8 cellular contexts compared by ENCODE assay signal in the genomic region with DNA sequence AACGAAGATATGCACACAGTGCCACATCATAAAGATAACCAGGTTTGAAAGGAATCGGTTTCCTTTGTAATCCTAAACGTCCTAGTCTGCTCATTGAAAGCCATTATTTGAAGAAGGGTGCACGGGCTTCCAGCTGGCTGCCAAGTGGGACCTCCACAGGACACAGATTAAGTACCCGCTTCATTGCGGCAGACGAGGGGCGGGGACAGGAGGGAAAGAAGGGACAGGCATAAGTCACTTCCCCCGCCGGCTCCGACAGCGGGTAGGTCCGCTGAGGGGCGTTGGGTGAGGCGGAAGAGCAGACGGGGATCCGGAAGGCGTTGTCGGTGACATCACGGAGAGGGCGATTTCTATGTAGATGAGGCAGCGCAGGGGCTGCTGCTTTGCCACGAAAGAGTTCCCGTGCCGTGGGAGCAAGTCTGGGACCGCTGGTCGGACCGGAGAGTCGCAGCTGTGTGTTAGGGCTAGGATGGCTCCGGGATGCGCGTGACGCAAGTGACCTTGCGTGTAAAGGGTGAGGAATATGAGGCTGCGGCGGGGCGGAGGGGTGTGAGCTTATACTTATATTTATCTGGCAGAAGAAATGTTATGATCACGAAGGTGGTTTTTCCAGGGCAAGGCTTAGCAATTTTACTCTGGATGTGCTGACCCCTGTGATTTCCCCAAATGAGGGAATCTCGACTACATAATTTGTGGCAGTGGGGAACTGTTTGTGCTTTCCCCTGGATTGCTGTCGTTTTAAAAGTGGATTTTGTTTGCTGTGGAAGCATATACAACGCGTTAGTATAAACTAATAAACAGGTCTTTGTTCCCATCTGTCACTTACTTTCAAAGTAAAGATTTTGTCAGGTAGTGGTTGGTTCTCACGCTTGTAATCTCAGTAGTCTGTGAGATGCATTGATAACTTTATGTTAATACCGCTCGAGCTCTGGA.
A peak's percentile ranks its signal among the peaks of the same experiment; 100 is the strongest.
DNase-seq lines count a peak whose midpoint lies in the region; TF ChIP-seq lines count a peak whose summit lies in the region.
"Not testable (repeated sequence)": the region's sequence is repeated elsewhere in the genome, so short reads cannot be mapped to it uniquely, and the experiment has no call there.

No MANE protein-coding gene starts in this region.

- H3K9me3 ChIP-seq in left ventricle myocardium inferior (replicated peaks); ovary: not testable (repeated sequence)

- not testable (repeated sequence) for H3K27me3 ChIP-seq in left ventricle myocardium inferior (ENCODE audit: low read depth); ovary

- not testable (repeated sequence) for H3K4me1 ChIP-seq in left ventricle myocardium inferior; ovary (ENCODE audit: insufficient read depth)

- H3K36me3 ChIP-seq in left ventricle myocardium inferior, ovary: not testable (repeated sequence)

- DNase-seq in GM12864 (ENCODE audit: low read depth): peak; percentile 58
- not testable (repeated sequence) for DNase-seq in HFF-Myc (ENCODE audit: extremely low read depth, low read depth)
- peak; percentile 65 for DNase-seq in NCI-H1105 (lab: John Stamatoyannopoulos, UW)
- DNase-seq in T-helper 9 cell: peak; percentile 79
- DNase-seq in amygdala (lab: John Stamatoyannopoulos, UW): peak in 54 of 56 donors; percentile 6 to 88 (median 54)
- peak; percentile 80 for DNase-seq in left ventricle myocardium inferior
- peak; percentile 31 to 73 (median 52) for DNase-seq in ovary
- peak in 44 of 49 donors; percentile 7 to 84 (median 57) for DNase-seq in substantia nigra (lab: John Stamatoyannopoulos, UW)

- H3K27ac ChIP-seq in left ventricle myocardium inferior (replicated peaks) (peak overlapping the region; percentile 41), substantia nigra (ENCODE audit: low read depth, low read length, poor library complexity, severe bottlenecking) (peak overlapping the region; percentile 49)
- H3K27ac ChIP-seq in ovary: not testable (repeated sequence)

- intact Hi-C loops in left ventricle myocardium inferior (cut with micrococcal nuclease); ovary (cut with DNase I): not testable (repeated sequence)

- not testable (repeated sequence) for TF ChIP-seq CTCF in GM12864 (IDR thresholded peaks at IDR 0.05; ENCODE audit: low read depth, low read length, missing control alignments); HFF-Myc (IDR thresholded peaks at IDR 0.05; ENCODE audit: low read depth, low read length, missing control alignments); left ventricle myocardium inferior (IDR thresholded peaks at IDR 0.05; ENCODE audit: borderline replicate concordance); ovary (IDR thresholded peaks at IDR 0.05)

- 4 to 5% (median 4%) methylated on average over 44 to 45 of the region's 45 CpGs for whole genome bisulfite sequencing in ovary, 3 donors

- TF ChIP-seq POLR2A in ovary (IDR thresholded peaks at IDR 0.05): not testable (repeated sequence)

- H3K4me3 ChIP-seq in GM12864 (ENCODE audit: low read depth, low read length) (peak overlapping the region; percentile 70), HFF-Myc (replicated peaks; ENCODE audit: low read depth, low read length) (peak overlapping the region; percentile 48), left ventricle myocardium inferior (peak overlapping the region; percentile 67), ovary (peak overlapping the region; percentile 43)

- not testable (repeated sequence) for TF ChIP-seq EP300 in ovary (IDR thresholded peaks at IDR 0.05)
